17 cellular contexts compared by ENCODE assay signal in genomic region chr4:10534820-10535219, GRCh38.
DNase-seq lines count a peak whose midpoint lies in the region; ATAC-seq and TF ChIP-seq lines count a peak whose summit lies in the region.
"Had no signal": no experiment of that assay in that cellular context is flagged by ENCODE, and none has a peak within 500 bp of the region (broad histone marks: within the 10 kb centered on the region; RNA-seq: fewer than 3 reads in every experiment).

No MANE protein-coding gene starts in this region.

- H2AFZ ChIP-seq in OCI-LY3 (ENCODE audit: low read depth, low read length) = no peak overlapping the region

- H3K4me2 ChIP-seq in OCI-LY3 (ENCODE audit: low read length) = peak overlapping the region; percentile 10

- intact Hi-C loops in breast epithelium (cut with DNase I; ENCODE audit: low total_unique reads) = no loop called here

- H3K4me1 ChIP-seq in OCI-LY3 (ENCODE audit: low read length) (peaks cover 9% of the 10 kb centered on the region; the same call in 1 of the 2 replicates), breast epithelium (no peaks in the 10 kb centered on the region)
- H3K4me1 ChIP-seq: foreskin keratinocyte had no signal

- H3K9me3 ChIP-seq in OCI-LY3 (ENCODE audit: insufficient read depth, low read length) (no peaks in the 10 kb centered on the region), breast epithelium (no peaks in the 10 kb centered on the region)
- H3K9me3 ChIP-seq: suprapubic skin had no signal

- peaks cover 29% of the 10 kb centered on the region for H3K27me3 ChIP-seq in OCI-LY3 (ENCODE audit: low read depth, low read length)
- H3K27me3 ChIP-seq in breast epithelium = peaks cover 0 to 6% of the 10 kb centered on the region in 2 donors
- H3K27me3 ChIP-seq: foreskin keratinocyte, suprapubic skin had no signal

- H3K27ac ChIP-seq in OCI-LY3 (ENCODE audit: low read length) (no peak overlapping the region), breast epithelium (no peak overlapping the region)
- H3K27ac ChIP-seq: foreskin keratinocyte, skin epidermis, suprapubic skin had no signal

- DNase-seq in NCI-H345 treated with DMSO at 0.1 percent for 48 hours (lab: John Stamatoyannopoulos, UW; ENCODE audit: unreplicated experiment) (no peak), breast epithelium (ENCODE audit: low spot score in 2 of 2) (no peak)
- DNase-seq: activated CD4-positive, alpha-beta T cell treated with anti-CD3 and anti-CD28 coated beads, Interleukin-2, amount 50 U/mL, for 1 hour; foreskin keratinocyte; naive thymus-derived CD8-positive, alpha-beta T cell; NCI-H2171; posterior cingulate gyrus; RPMI8226; stimulated activated CD4-positive, alpha-beta T cell treated with anti-CD3 and anti-CD28 coated beads, Interleukin-4, amount 100 ng/mL, for 1 hour had no signal

- H3K9ac ChIP-seq in OCI-LY3 (ENCODE audit: low read length) = no peak overlapping the region

- H3K36me3 ChIP-seq in OCI-LY3 (replicated peaks; ENCODE audit: low read depth, low read length) (no peaks in the 10 kb centered on the region), breast epithelium (no peaks in the 10 kb centered on the region)
- H3K36me3 ChIP-seq: suprapubic skin had no signal

- H4K20me1 ChIP-seq in OCI-LY3 (ENCODE audit: insufficient read depth, low read length) = no peaks in the 10 kb centered on the region; the same call in 1 of the 2 replicates

- ATAC-seq in GM18498 (IDR thresholded peaks at IDR 0.05; ENCODE audit: unreplicated experiment) (peak; percentile 73), GM19395 (IDR thresholded peaks at IDR 0.05; ENCODE audit: unreplicated experiment) (peak; percentile 68), HG02852 (IDR thresholded peaks at IDR 0.05; ENCODE audit: unreplicated experiment) (peak; percentile 54), GM19023 (IDR thresholded peaks at IDR 0.05; ENCODE audit: unreplicated experiment) (no peak), HG03457 (IDR thresholded peaks at IDR 0.05; ENCODE audit: unreplicated experiment) (no peak)
- ATAC-seq: foreskin keratinocyte; naive thymus-derived CD8-positive, alpha-beta T cell had no signal

- TF ChIP-seq CTCF in OCI-LY3 (IDR thresholded peaks at IDR 0.05; ENCODE audit: low read depth, low read length) (no peak), breast epithelium (IDR thresholded peaks at IDR 0.05) (no peak)

- TF ChIP-seq POLR2A in breast epithelium (IDR thresholded peaks at IDR 0.05) = no peak

- no peak overlapping the region for H3K4me3 ChIP-seq in OCI-LY3 (ENCODE audit: low read length)
- no peak overlapping the region for H3K4me3 ChIP-seq in breast epithelium
- H3K4me3 ChIP-seq: skin epidermis, suprapubic skin had no signal

- no peaks in the 10 kb centered on the region for H3K79me2 ChIP-seq in OCI-LY3 (ENCODE audit: low read length)

Comparison
In these comparisons a context has a peak if more than half of its experiments do, and no peak if none do; other contexts are left out.
1. ATAC-seq: peak in GM18498 (single experiment), GM19395 (single experiment) and HG02852 (single experiment); none in GM19023 (single experiment) and HG03457 (single experiment).